In the genomic region with DNA sequence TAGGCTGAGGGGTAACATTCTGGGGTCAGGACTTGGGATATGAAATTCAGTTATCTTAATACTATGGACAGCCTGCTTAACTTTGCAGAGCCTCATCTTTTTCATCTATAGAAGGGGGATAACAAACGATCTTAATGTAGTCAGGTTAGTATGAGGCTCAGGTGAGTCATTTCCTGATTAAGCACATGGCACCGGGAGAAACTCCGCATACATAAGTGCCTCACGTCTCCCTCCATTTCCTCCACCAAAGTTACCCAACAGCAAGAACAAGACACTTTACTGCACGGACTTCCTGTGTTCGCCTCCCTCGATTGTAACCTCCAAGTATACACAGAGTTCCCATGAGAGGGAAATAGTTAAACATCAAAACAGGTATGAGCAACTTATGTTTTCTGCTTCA, we compare ENCODE assay signal across 11 cellular contexts.
DNase-seq lines count a peak whose midpoint lies in the region; ATAC-seq, FAIRE-seq and TF ChIP-seq lines count a peak whose summit lies in the region.
"Had no signal": no experiment of that assay in that cellular context is flagged by ENCODE, and none has a peak within 500 bp of the region (broad histone marks: within the 10 kb centered on the region; RNA-seq: fewer than 3 reads in every experiment).

No MANE protein-coding gene starts in this region.

- peaks cover 8% of the 10 kb centered on the region for H3K4me1 Mint-ChIP-seq in activated T-helper 17 cell treated with anti-CD3 and anti-CD28 coated beads, Interleukin-2, amount 50 U/mL, for 72 hours
- H3K4me1 Mint-ChIP-seq: nephron had no signal

- in situ Hi-C loops in brain microvascular endothelial cell (cut with HindIII; ENCODE audit: low pct_ligation_motif_present, low sequenced_read_pairs), result no loop called here

- H3K27me3 ChIP-seq in kidney epithelial cell (ENCODE audit: control insufficient read depth, insufficient read depth, low read length) (no peaks in the 10 kb centered on the region), brain microvascular endothelial cell (replicated peaks) (no peaks in the 10 kb centered on the region)
- H3K27me3 ChIP-seq: MG63 had no signal

- no peaks in the 10 kb centered on the region for H3K36me3 ChIP-seq in kidney epithelial cell (ENCODE audit: control insufficient read depth, insufficient read depth, low read length)
- no peaks in the 10 kb centered on the region for H3K36me3 ChIP-seq in brain microvascular endothelial cell (replicated peaks)
- H3K36me3 ChIP-seq: MG63 had no signal

- H3K36me3 Mint-ChIP-seq in activated T-helper 17 cell treated with anti-CD3 and anti-CD28 coated beads, Interleukin-2, amount 50 U/mL, for 72 hours (ENCODE audit: low read depth), result no peaks in the 10 kb centered on the region

- H3K9me3 Mint-ChIP-seq in activated T-helper 17 cell treated with anti-CD3 and anti-CD28 coated beads, Interleukin-2, amount 50 U/mL, for 72 hours, result peaks cover 10% of the 10 kb centered on the region

- H3K4me3 Mint-ChIP-seq in activated T-helper 17 cell treated with anti-CD3 and anti-CD28 coated beads, Interleukin-2, amount 50 U/mL, for 72 hours, result peak overlapping the region; percentile 28
- H3K4me3 Mint-ChIP-seq: nephron had no signal

- peak; percentile 84 for ATAC-seq in activated T-helper 17 cell treated with anti-CD3 and anti-CD28 coated beads, Interleukin-2, amount 50 U/mL, for 72 hours (replicated peaks)

- H3K4me3 ChIP-seq in kidney epithelial cell (ENCODE audit: low read depth, low read length) (no peak overlapping the region), brain microvascular endothelial cell (ENCODE audit: low read depth, low read length) (no peak overlapping the region)
- H3K4me3 ChIP-seq: MG63 had no signal

- no peak for DNase-seq in GM18507 (ENCODE audit: extremely low spot score, insufficient read length, low read depth)
- DNase-seq in LoVo (ENCODE audit: low spot score), result peak; percentile 2
- DNase-seq in kidney epithelial cell (ENCODE audit: low read depth), result peak; percentile 23
- DNase-seq in brain microvascular endothelial cell, result no peak
- no peak for DNase-seq in NCI-H2171 treated with DMSO at 0.1 percent for 48 hours (lab: John Stamatoyannopoulos, UW)
- no peak for DNase-seq in central memory CD4-positive, alpha-beta T cell
- DNase-seq: kidney, MG63, NCI-H524 treated with DMSO at 0.1 percent for 48 hours had no signal

- H3K27ac ChIP-seq in brain microvascular endothelial cell, result no peak overlapping the region

- no peak overlapping the region for H3K27ac Mint-ChIP-seq in activated T-helper 17 cell treated with anti-CD3 and anti-CD28 coated beads, Interleukin-2, amount 50 U/mL, for 72 hours
- H3K27ac Mint-ChIP-seq: nephron had no signal

- TF ChIP-seq CTCF in kidney epithelial cell (IDR thresholded peaks at IDR 0.05; ENCODE audit: insufficient read depth, low read length, poor library complexity, severe bottlenecking) (no peak), brain microvascular endothelial cell (IDR thresholded peaks at IDR 0.05; ENCODE audit: low read depth, low read length, missing control alignments) (no peak)

- H3K27me3 Mint-ChIP-seq in activated T-helper 17 cell treated with anti-CD3 and anti-CD28 coated beads, Interleukin-2, amount 50 U/mL, for 72 hours, result peaks cover 30% of the 10 kb centered on the region

- FAIRE-seq in GM18507 (lab: Jason Lieb, UNC), result peak; percentile 61
- FAIRE-seq: kidney had no signal

Comparison
In these comparisons a context has a peak if more than half of its experiments do, and no peak if none do; other contexts are left out.
1. DNase-seq: peak in LoVo (single experiment) and kidney epithelial cell (single experiment); none in GM18507 (single experiment), brain microvascular endothelial cell (single experiment), NCI-H2171 treated with DMSO at 0.1 percent for 48 hours (single experiment) and central memory CD4-positive, alpha-beta T cell (single experiment).